In the genomic region with DNA sequence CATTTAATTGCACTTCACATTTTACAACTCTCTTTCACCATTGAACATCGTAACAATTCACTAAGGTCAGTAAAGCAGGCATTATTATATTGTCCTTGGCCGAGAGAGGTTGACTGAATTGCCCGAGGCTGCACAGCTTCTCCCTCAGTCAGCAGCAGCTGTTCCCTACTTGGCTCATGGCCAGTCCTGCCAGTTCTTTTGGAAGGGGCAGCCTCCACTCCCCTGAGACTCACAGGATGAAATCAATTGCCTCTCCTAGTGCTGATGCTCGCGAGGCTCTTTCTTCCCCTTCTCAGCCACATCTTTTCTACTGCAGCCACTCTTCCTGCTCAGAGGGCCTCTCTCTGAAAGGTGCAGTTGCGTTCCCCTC, we compare ENCODE assay signal across 9 cellular contexts.
DNase-seq lines count a peak whose midpoint lies in the region; ATAC-seq and TF ChIP-seq lines count a peak whose summit lies in the region.
"Had no signal": no experiment of that assay in that cellular context is flagged by ENCODE, and none has a peak within 500 bp of the region (broad histone marks: within the 10 kb centered on the region; RNA-seq: fewer than 3 reads in every experiment).

No MANE protein-coding gene starts in this region.

- no peak overlapping the region for H3K4me3 Mint-ChIP-seq in endothelial cell (ENCODE audit: unreplicated experiment)

- H3K79me2 ChIP-seq in OCI-LY7 (ENCODE audit: insufficient read depth, low read depth, low read length) = peaks cover 42% of the 10 kb centered on the region; the same call in 1 of the 2 replicates

- H3K4me3 ChIP-seq in BLaER1 (peak overlapping the region; percentile 66), OCI-LY7 (ENCODE audit: low read depth, low read length, poor library complexity, severe bottlenecking) (peak overlapping the region; percentile 82)

- peaks cover 24% of the 10 kb centered on the region for H3K36me3 ChIP-seq in BLaER1
- H3K36me3 ChIP-seq in OCI-LY7 (ENCODE audit: insufficient read depth, low read length) = peaks cover 28% of the 10 kb centered on the region

- ATAC-seq in GM18873 (IDR thresholded peaks at IDR 0.05; ENCODE audit: low FRiP score, unreplicated experiment) (peak; percentile 13), HG03103 (IDR thresholded peaks at IDR 0.05; ENCODE audit: low read depth, unreplicated experiment) (peak; percentile 16)

- H3K36me3 Mint-ChIP-seq in endothelial cell (ENCODE audit: low read depth, unreplicated experiment) = peaks cover 13% of the 10 kb centered on the region

- no peaks in the 10 kb centered on the region for H3K9me2 ChIP-seq in OCI-LY7 (ENCODE audit: insufficient read depth, low read length)

- peaks cover 2% of the 10 kb centered on the region for H3K27me3 Mint-ChIP-seq in endothelial cell (ENCODE audit: unreplicated experiment)

- H3K27ac ChIP-seq in BLaER1 (peak overlapping the region; percentile 90), OCI-LY7 (ENCODE audit: low read depth, low read length, poor library complexity, severe bottlenecking) (peak overlapping the region; percentile 98)

- no peaks in the 10 kb centered on the region for H3K27me3 ChIP-seq in BLaER1

- peak overlapping the region; percentile 79 for H3K9ac ChIP-seq in BLaER1

- H3K4me1 Mint-ChIP-seq in endothelial cell (ENCODE audit: unreplicated experiment) = peaks cover 28% of the 10 kb centered on the region

- POLR2A ChIA-PET in OCI-LY7 (lab: Charles Lee) = interaction anchor here (1.2 to 2.5 kb wide), 4 partner anchors 8 to 181 kb away, joined by 4 to 7 read pairs (median 4); a partner anchor contains a TSS

- peak overlapping the region; percentile 90 for H3K4me2 ChIP-seq in BLaER1
- H3K4me2 ChIP-seq in OCI-LY7 (ENCODE audit: low read length) = peak overlapping the region; percentile 87

- H3K27ac Mint-ChIP-seq in endothelial cell (ENCODE audit: unreplicated experiment) = no peak overlapping the region

- peak overlapping the region; percentile 46; the same call in 1 of the 2 replicates for H2AFZ ChIP-seq in OCI-LY7 (ENCODE audit: low read length)

- TF ChIP-seq CTCF in OCI-LY7 (conservative IDR thresholded peaks at IDR 0.05; ENCODE audit: low read length) (no peak), endothelial cell (IDR thresholded peaks at IDR 0.05; ENCODE audit: unreplicated experiment) (no peak)

- H4K20me1 ChIP-seq in BLaER1 = no peaks in the 10 kb centered on the region
- H4K20me1 ChIP-seq in OCI-LY7 (ENCODE audit: insufficient read depth, low read length) = no peaks in the 10 kb centered on the region

- DNase-seq in OCI-LY7 (ENCODE audit: low spot score) (peak; percentile 65), NCI-H1048 (lab: John Stamatoyannopoulos, UW) (no peak), 8988T (no peak), endothelial cell (ENCODE audit: low spot score) (no peak), G401 (ENCODE audit: low spot score) (no peak)
- DNase-seq: GF-D8 had no signal

- in situ Hi-C loops in G401 (cut with HindIII; ENCODE audit: low sequenced_read_pairs) = no loop called here

- intact Hi-C loops in OCI-LY7 (cut with micrococcal nuclease; ENCODE audit: unreplicated experiment) = loop anchor here (2.0 to 5.0 kb wide), 5 partner anchors 181 to 1533 kb away; a partner anchor contains a TSS

- BruUV-seq in OCI-LY7 (replicated peaks; lab: Mats Ljungman, UMichigan) = TSS peak; percentile 89

- CTCF ChIA-PET in OCI-LY7 (lab: Charles Lee; ENCODE audit: unreplicated experiment) = no interaction called here

- H3K9me3 ChIP-seq in BLaER1 (peaks cover 17% of the 10 kb centered on the region), OCI-LY7 (ENCODE audit: low read length) (peaks cover 13% of the 10 kb centered on the region; the same call in 1 of the 2 replicates)

- H3K9me3 Mint-ChIP-seq in endothelial cell (ENCODE audit: unreplicated experiment) = no peaks in the 10 kb centered on the region

- peaks cover 81% of the 10 kb centered on the region for H3K4me1 ChIP-seq in BLaER1
- H3K4me1 ChIP-seq in OCI-LY7 (ENCODE audit: insufficient read depth, low read length, poor library complexity, severe bottlenecking) = peaks cover 50% of the 10 kb centered on the region
